ENCODE assay signal across 1 cellular context in genomic region chr2:42385225-42385624, GRCh38.
TF ChIP-seq lines count a peak whose summit lies in the region.

No MANE protein-coding gene starts in this region.

TF ChIP-seq in H1, 55 proteins besides CTCF, POLR2A, EP300 and RAD21 (continued from another document):
- TF ChIP-seq CHD7 (IDR thresholded peaks at IDR 0.05; ENCODE audit: insufficient replicate concordance, low read length) = no peak
- no peak for TF ChIP-seq HDAC6 (IDR thresholded peaks at IDR 0.05; ENCODE audit: low read depth, low read length)
